ENCODE assay signal across 12 cellular contexts in genomic region chr3:20023663-20024417, GRCh38. TPM values are rescaled to one million over a fixed set of nuclear protein-coding genes. Genes with fewer than 3 reads are reported as not detected.
DNase-seq lines count a peak whose midpoint lies in the region; ATAC-seq and TF ChIP-seq lines count a peak whose summit lies in the region.
"Had no signal": no experiment of that assay in that cellular context is flagged by ENCODE, and none has a peak within 500 bp of the region (broad histone marks: within the 10 kb centered on the region; RNA-seq: fewer than 3 reads in every experiment).

No MANE protein-coding gene starts in this region.

- H3K4me1 ChIP-seq in gastrocnemius medialis, result peaks cover 0 to 4% of the 10 kb centered on the region in 2 donors
- H3K4me1 ChIP-seq: Caco-2 had no signal

- no peaks in the 10 kb centered on the region for H3K9me3 ChIP-seq in gastrocnemius medialis
- H3K9me3 ChIP-seq: Caco-2 had no signal

- H3K27me3 ChIP-seq in gastrocnemius medialis, result no peaks in the 10 kb centered on the region

- H3K27ac ChIP-seq in gastrocnemius medialis, result peak overlapping the region in 3 of 4 donors; percentile 28 to 64 (median 56)

- H3K36me3 ChIP-seq in gastrocnemius medialis, result no peaks in the 10 kb centered on the region

- peak; percentile 18 for DNase-seq in HT1080 (ENCODE audit: low read depth)
- peak in 43 of 58 donors; percentile 8 to 87 (median 39) for DNase-seq in anterior cingulate cortex (lab: John Stamatoyannopoulos, UW)
- DNase-seq in inferior parietal cortex (ENCODE audit: extremely low spot score), result peak; percentile 40
- DNase-seq in gastrocnemius medialis, result peak in 1 of 2 donors; percentile 11
- DNase-seq in SK-N-DZ (ENCODE audit: low spot score), result no peak
- no peak for DNase-seq in GM10266 (ENCODE audit: extremely low spot score)
- DNase-seq in KG1 (lab: John Stamatoyannopoulos, UW), result no peak
- no peak for DNase-seq in NAMALWA (ENCODE audit: low spot score)
- DNase-seq: activated naive CD4-positive, alpha-beta T cell treated with Interleukin-2 at 50 U/mL for 16 hours; Caco-2; NCI-H1436 treated with DMSO at 0.1 percent for 48 hours; SW 1271 had no signal

- intact Hi-C loops in gastrocnemius medialis (cut with DNase I; ENCODE audit: low total_unique reads), result no loop called here

- no peak for TF ChIP-seq POLR2A in gastrocnemius medialis (IDR thresholded peaks at IDR 0.05)

- ATAC-seq in gastrocnemius medialis, result peak; percentile 33 to 65

- in situ Hi-C loops in gastrocnemius medialis (cut with MboI; ENCODE audit: low sequenced_read_pairs in 4 of 4), result no loop called here

- TF ChIP-seq CTCF in gastrocnemius medialis (IDR thresholded peaks at IDR 0.05 in 4 of 5, conservative IDR thresholded peaks at IDR 0.05 in 1 of 5) (no peak), GM10266 (IDR thresholded peaks at IDR 0.05; ENCODE audit: control insufficient read depth, insufficient read depth, low read depth, missing control alignments) (no peak)

- H3K4me3 ChIP-seq in gastrocnemius medialis, result no peak overlapping the region

RNA-seq across cellular contexts. Expression of gene PP2D1, which starts 11.8 kb away (rescaled TPM):
- total RNA-seq in HT1080 (2014; rRNA removed; shearing (Covaris generic)), result not detected in 2 replicates
- not detected in 2 replicates for polyA plus RNA-seq in HT1080 (2015; cell fraction: cytosol; rRNA removed)
- polyA plus RNA-seq in HT1080 (2015; cell fraction: nucleus; rRNA removed), result not detected in 2 replicates
- not detected for total RNA-seq in gastrocnemius medialis
- polyA plus RNA-seq in SK-N-DZ (2014; cell fraction: cytosol; rRNA removed), result not detected in 2 replicates
- not detected in 2 replicates for polyA plus RNA-seq in SK-N-DZ (2014; cell fraction: nucleus; rRNA removed)
- total RNA-seq: Caco-2 had no signal

RNA-seq across cellular contexts. Expression of gene KAT2B, which starts 16.4 kb away (rescaled TPM):
- total RNA-seq in HT1080 (2014; rRNA removed; shearing (Covaris generic)), result 10.2 and 16.7 TPM in 2 replicates
- polyA plus RNA-seq in HT1080 (2015; cell fraction: cytosol; rRNA removed), result 10.6 and 13.4 TPM in 2 replicates
- 13.6 and 16.1 TPM in 2 replicates for polyA plus RNA-seq in HT1080 (2015; cell fraction: nucleus; rRNA removed)
- 10 to 100 TPM; 39.4 to 87.3 (median 61.1) TPM for total RNA-seq in gastrocnemius medialis
- polyA plus RNA-seq in SK-N-DZ (2014; cell fraction: cytosol; rRNA removed), result 4.2 and 5.1 TPM in 2 replicates
- polyA plus RNA-seq in SK-N-DZ (2014; cell fraction: nucleus; rRNA removed), result 12.2 and 18.5 TPM in 2 replicates

Comparison
In these comparisons a context has a peak if more than half of its experiments do, and no peak if none do; other contexts are left out.
1. DNase-seq: peak in HT1080 (single experiment), anterior cingulate cortex (43 of 58) and inferior parietal cortex (single experiment); none in SK-N-DZ (single experiment), GM10266 (single experiment), KG1 (single experiment) and NAMALWA (single experiment).